10 cellular contexts compared by ENCODE assay signal in the genomic region with DNA sequence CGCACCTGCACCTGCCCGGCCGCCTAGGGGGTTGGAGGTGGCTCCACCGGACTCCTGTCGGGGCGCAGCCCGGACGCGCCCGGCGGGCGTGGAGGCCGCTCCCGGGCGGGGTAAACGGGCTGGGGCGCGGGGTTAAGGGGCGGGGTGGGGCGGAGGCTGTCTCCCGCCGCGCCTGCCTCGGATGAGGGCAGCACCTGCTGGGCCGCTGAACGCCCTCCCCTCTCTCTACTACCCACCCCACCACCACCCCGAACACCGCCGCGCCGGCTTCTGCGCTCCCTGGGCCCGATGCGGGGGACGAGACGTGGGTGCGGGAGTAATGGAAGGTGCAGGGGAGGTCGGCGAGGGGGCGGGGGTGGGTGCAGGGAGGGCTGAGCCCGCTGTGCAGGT.
DNase-seq lines count a peak whose midpoint lies in the region; ATAC-seq and TF ChIP-seq lines count a peak whose summit lies in the region.
"Had no signal": no experiment of that assay in that cellular context is flagged by ENCODE, and none has a peak within 500 bp of the region (broad histone marks: within the 10 kb centered on the region; RNA-seq: fewer than 3 reads in every experiment).

No MANE protein-coding gene starts in this region.

- H3K27ac Mint-ChIP-seq in CD4-positive, CD25-positive, alpha-beta regulatory T cell: peak overlapping the region; percentile 73 to 94 (median 84)
- H3K27ac Mint-ChIP-seq in activated T-cell treated with anti-CD3 and anti-CD28 coated beads, Interleukin-2, amount 50 U/mL, for 24 hours: no peak overlapping the region
- H3K27ac Mint-ChIP-seq in endodermal cell: no peak overlapping the region

- no peak overlapping the region for H3K9ac ChIP-seq in endodermal cell (ENCODE audit: extremely low read depth, low read length, poor library complexity, severe bottlenecking)

- peak overlapping the region; percentile 67 for H3K4me3 ChIP-seq in CD4-positive, CD25-positive, alpha-beta regulatory T cell (ENCODE audit: low read depth, low read length)
- H3K4me3 ChIP-seq in H7 (ENCODE audit: insufficient read depth, low read depth, low read length) (no peak overlapping the region), endodermal cell (ENCODE audit: low read length) (no peak overlapping the region)

- peak; percentile 48 to 60 for ATAC-seq in CD4-positive, CD25-positive, alpha-beta regulatory T cell (ENCODE audit: low read depth in 2 of 2)
- ATAC-seq in GM18873 (IDR thresholded peaks at IDR 0.05; ENCODE audit: low FRiP score, unreplicated experiment) (no peak), HG03045 (IDR thresholded peaks at IDR 0.05; ENCODE audit: unreplicated experiment) (no peak)

- H3K36me3 ChIP-seq in CD4-positive, CD25-positive, alpha-beta regulatory T cell (ENCODE audit: control insufficient read depth, insufficient read depth, low read length): no peaks in the 10 kb centered on the region
- no peaks in the 10 kb centered on the region for H3K36me3 ChIP-seq in H7 (replicated peaks; ENCODE audit: control insufficient read depth, insufficient read depth, low read length)
- H3K36me3 ChIP-seq in endodermal cell (ENCODE audit: control insufficient read depth, insufficient read depth, low read length): no peaks in the 10 kb centered on the region

- H3K9me3 ChIP-seq in CD4-positive, CD25-positive, alpha-beta regulatory T cell (ENCODE audit: control insufficient read depth in 2 of 2, low read length in 2 of 2): no peaks in the 10 kb centered on the region
- no peaks in the 10 kb centered on the region for H3K9me3 ChIP-seq in endodermal cell (ENCODE audit: control insufficient read depth, low read length)

- no peaks in the 10 kb centered on the region for H3K9me3 Mint-ChIP-seq in CD4-positive, CD25-positive, alpha-beta regulatory T cell
- H3K9me3 Mint-ChIP-seq in activated T-cell treated with anti-CD3 and anti-CD28 coated beads, Interleukin-2, amount 50 U/mL, for 24 hours: no peaks in the 10 kb centered on the region
- H3K9me3 Mint-ChIP-seq in endodermal cell: no peaks in the 10 kb centered on the region

- H3K36me3 Mint-ChIP-seq in CD4-positive, CD25-positive, alpha-beta regulatory T cell: no peaks in the 10 kb centered on the region
- H3K36me3 Mint-ChIP-seq in activated T-cell treated with anti-CD3 and anti-CD28 coated beads, Interleukin-2, amount 50 U/mL, for 24 hours (ENCODE audit: low read depth): no peaks in the 10 kb centered on the region
- no peaks in the 10 kb centered on the region for H3K36me3 Mint-ChIP-seq in endodermal cell (ENCODE audit: low read depth)

- peak overlapping the region; percentile 80 to 97 (median 86) for H3K4me3 Mint-ChIP-seq in CD4-positive, CD25-positive, alpha-beta regulatory T cell
- peak overlapping the region; percentile 57 for H3K4me3 Mint-ChIP-seq in activated T-cell treated with anti-CD3 and anti-CD28 coated beads, Interleukin-2, amount 50 U/mL, for 24 hours
- no peak overlapping the region for H3K4me3 Mint-ChIP-seq in endodermal cell

- H3K4me1 Mint-ChIP-seq in CD4-positive, CD25-positive, alpha-beta regulatory T cell: peaks cover 15 to 42% (median 22%) of the 10 kb centered on the region in 4 donors
- H3K4me1 Mint-ChIP-seq in activated T-cell treated with anti-CD3 and anti-CD28 coated beads, Interleukin-2, amount 50 U/mL, for 24 hours (ENCODE audit: low read depth): peaks cover 47% of the 10 kb centered on the region
- H3K4me1 Mint-ChIP-seq in endodermal cell: peaks cover 23% of the 10 kb centered on the region

- 94% methylated on average over 41 of the region's 41 CpGs; no CpG with 5 or more reads in 1 of the 2 experiments for whole genome bisulfite sequencing in endodermal cell (ENCODE audit: insufficient coverage in 1 of 2, insufficient read length in 1 of 2), 2 experiments

- peak; percentile 19 to 47 (median 32) for DNase-seq in CD4-positive, CD25-positive, alpha-beta regulatory T cell
- DNase-seq in H7: peak; percentile 59
- DNase-seq in activated T-cell treated with anti-CD3 and anti-CD28 coated beads, Interleukin-2, amount 50 U/mL, for 24 hours: peak; percentile 59
- peak; percentile 34 for DNase-seq in islet precursor cell
- DNase-seq in endodermal cell: no peak
- DNase-seq in DMS114 treated with DMSO at 0.1 percent for 48 hours (lab: John Stamatoyannopoulos, UW; ENCODE audit: unreplicated experiment): no peak
- DNase-seq: effector CD8-positive, alpha-beta T cell; stimulated activated CD4-positive, alpha-beta T cell treated with anti-CD3 and anti-CD28 coated beads, Interleukin-1b, Interleukin-23, amount 100 ng/mL, for 48 hours had no signal

- H3K27me3 Mint-ChIP-seq in CD4-positive, CD25-positive, alpha-beta regulatory T cell: no peaks in the 10 kb centered on the region
- H3K27me3 Mint-ChIP-seq in activated T-cell treated with anti-CD3 and anti-CD28 coated beads, Interleukin-2, amount 50 U/mL, for 24 hours: peaks cover 14% of the 10 kb centered on the region
- peaks cover 8% of the 10 kb centered on the region for H3K27me3 Mint-ChIP-seq in endodermal cell (ENCODE audit: insufficient read depth)

- no peaks in the 10 kb centered on the region for H3K27me3 ChIP-seq in CD4-positive, CD25-positive, alpha-beta regulatory T cell (ENCODE audit: control insufficient read depth, insufficient read depth, low read length)
- H3K27me3 ChIP-seq in H7 (ENCODE audit: control insufficient read depth, insufficient read depth, low read length) (no peaks in the 10 kb centered on the region), endodermal cell (ENCODE audit: control insufficient read depth, insufficient read depth, low read length, poor library complexity, severe bottlenecking) (no peaks in the 10 kb centered on the region)

- TF ChIP-seq CTCF in endodermal cell (conservative IDR thresholded peaks at IDR 0.05): no peak

- H3K4me1 ChIP-seq in CD4-positive, CD25-positive, alpha-beta regulatory T cell (ENCODE audit: control insufficient read depth, insufficient read depth, low read length, poor library complexity, severe bottlenecking): peaks cover 29% of the 10 kb centered on the region
- H3K4me1 ChIP-seq in endodermal cell (ENCODE audit: control insufficient read depth, insufficient read depth, low read length): peaks cover 4% of the 10 kb centered on the region

- peak overlapping the region; percentile 71 for H3K27ac ChIP-seq in CD4-positive, CD25-positive, alpha-beta regulatory T cell (ENCODE audit: insufficient read depth, low read length, poor library complexity, severe bottlenecking)
- H3K27ac ChIP-seq in endodermal cell (ENCODE audit: low read depth, low read length): no peak overlapping the region

Comparison
In these comparisons a context has a peak if more than half of its experiments do, and no peak if none do; other contexts are left out.
1. ATAC-seq: peak in CD4-positive, CD25-positive, alpha-beta regulatory T cell (2 of 2); none in GM18873 (single experiment) and HG03045 (single experiment).
2. DNase-seq: peak in CD4-positive, CD25-positive, alpha-beta regulatory T cell (3 of 3), H7 (single experiment), activated T-cell treated with anti-CD3 and anti-CD28 coated beads, Interleukin-2, amount 50 U/mL, for 24 hours (single experiment) and islet precursor cell (single experiment); none in endodermal cell (single experiment) and DMS114 treated with DMSO at 0.1 percent for 48 hours (single experiment).
3. H3K27ac Mint-ChIP-seq: peak in CD4-positive, CD25-positive, alpha-beta regulatory T cell (3 of 3); none in activated T-cell treated with anti-CD3 and anti-CD28 coated beads, Interleukin-2, amount 50 U/mL, for 24 hours (single experiment) and endodermal cell (single experiment).